8 cellular contexts compared by ENCODE assay signal in the genomic region with DNA sequence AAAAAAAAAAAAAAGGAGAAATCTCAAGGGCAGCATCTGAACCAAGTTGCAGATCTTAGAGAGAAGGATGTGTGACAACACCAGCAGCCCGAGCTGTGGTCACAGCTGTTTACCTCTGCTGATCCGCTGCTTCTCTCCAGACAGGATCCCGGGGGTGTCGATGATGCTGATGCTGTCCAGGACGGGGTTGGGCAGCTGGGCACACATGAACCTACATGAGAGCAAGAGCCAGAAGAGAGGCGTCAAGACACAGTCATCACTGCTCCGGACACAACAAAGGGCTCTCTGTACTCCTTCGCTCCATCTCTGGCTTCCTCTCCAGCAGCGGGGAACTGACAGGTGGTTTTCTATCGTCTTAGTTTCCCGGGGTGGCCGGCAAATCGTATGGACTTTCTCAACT. TPM values are rescaled to one million over a fixed set of nuclear protein-coding genes. Genes with fewer than 3 reads are reported as not detected.
DNase-seq lines count a peak whose midpoint lies in the region; ATAC-seq and TF ChIP-seq lines count a peak whose summit lies in the region.
"Had no signal": no experiment of that assay in that cellular context is flagged by ENCODE, and none has a peak within 500 bp of the region (broad histone marks: within the 10 kb centered on the region; RNA-seq: fewer than 3 reads in every experiment).

No MANE protein-coding gene starts in this region.

- H3K36me3 Mint-ChIP-seq in CD14-positive monocyte, result peaks cover 61 to 62% of the 10 kb centered on the region in 2 donors

- no peak overlapping the region for H3K27ac ChIP-seq in mesenchymal stem cell (ENCODE audit: low read length, poor library complexity, severe bottlenecking)

- H3K23ac ChIP-seq in mesenchymal stem cell (ENCODE audit: low read length in 2 of 2), result no peak overlapping the region

- no peaks in the 10 kb centered on the region for H3K79me1 ChIP-seq in mesenchymal stem cell (replicated peaks; ENCODE audit: low read length, poor library complexity, severe bottlenecking)

- H3K4ac ChIP-seq in mesenchymal stem cell (ENCODE audit: low read depth in 1 of 2, low read length in 2 of 2), result no peak overlapping the region

- no peak overlapping the region for H2BK15ac ChIP-seq in mesenchymal stem cell (ENCODE audit: low read depth, poor library complexity, severe bottlenecking)

- H4K8ac ChIP-seq in mesenchymal stem cell (ENCODE audit: low read length), result no peak overlapping the region

- no peak for TF ChIP-seq CTCF in CD14-positive monocyte (IDR thresholded peaks at IDR 0.05)

- 90% methylated on average over 13 of the region's 13 CpGs for WGBS in mesenchymal stem cell

- H3K4me1 ChIP-seq in mesenchymal stem cell (ENCODE audit: control insufficient read depth, insufficient read depth, low read depth, low read length), result peaks cover 61% of the 10 kb centered on the region

- H4K91ac ChIP-seq in mesenchymal stem cell (ENCODE audit: low read length), result no peak overlapping the region

- H3K4me1 Mint-ChIP-seq in CD14-positive monocyte, result peaks cover 80% of the 10 kb centered on the region

- no peak overlapping the region for H2AK5ac ChIP-seq in mesenchymal stem cell (ENCODE audit: low read length, severe bottlenecking)

- DNase-seq in CD14-positive monocyte (ENCODE audit: low spot score), result no peak
- DNase-seq in T-helper 9 cell, result peak; percentile 46
- DNase-seq in mesenchymal stem cell, result peak; percentile 68
- DNase-seq in HuH-7 (ENCODE audit: low spot score), result no peak
- DNase-seq: EL, H9 had no signal

- no peaks in the 10 kb centered on the region for H3K9me3 ChIP-seq in mesenchymal stem cell (ENCODE audit: control insufficient read depth, low read length)

- no peak overlapping the region for H3K4me2 ChIP-seq in mesenchymal stem cell (ENCODE audit: low read length, poor library complexity, severe bottlenecking)

- ATAC-seq in GM18870 (IDR thresholded peaks at IDR 0.05; ENCODE audit: unreplicated experiment), result no peak
- no peak for ATAC-seq in GM19324 (IDR thresholded peaks at IDR 0.05; ENCODE audit: low FRiP score, unreplicated experiment)

- H2AFZ ChIP-seq in mesenchymal stem cell (ENCODE audit: low read depth, low read length), result no peak overlapping the region

- no peak overlapping the region for H3K14ac ChIP-seq in mesenchymal stem cell (ENCODE audit: low read length in 2 of 2)

- peaks cover 0 to 9% (median 3%) of the 10 kb centered on the region in 3 donors for H3K27me3 Mint-ChIP-seq in CD14-positive monocyte (ENCODE audit: low read depth in 3 of 3)

- peak overlapping the region; percentile 43 to 100 for H3K4me3 Mint-ChIP-seq in CD14-positive monocyte
- H3K4me3 Mint-ChIP-seq: H9 had no signal

- H3K18ac ChIP-seq in mesenchymal stem cell (ENCODE audit: low read depth in 1 of 2, low read length in 2 of 2), result no peak overlapping the region

- H2BK12ac ChIP-seq in mesenchymal stem cell (ENCODE audit: low read length in 2 of 2), result no peak overlapping the region

- peaks cover 32 to 47% of the 10 kb centered on the region in 2 experiments for H3K36me3 ChIP-seq in mesenchymal stem cell (ENCODE audit: control insufficient read depth in 1 of 2, insufficient read depth in 2 of 2, low read depth in 1 of 2, low read length in 2 of 2)

- intact Hi-C loops in CD14-positive monocyte (cut with micrococcal nuclease), result no loop called here

- H2BK120ac ChIP-seq in mesenchymal stem cell (ENCODE audit: low read depth, low read length), result no peak overlapping the region

- H3K27me3 ChIP-seq in mesenchymal stem cell (ENCODE audit: control insufficient read depth in 1 of 2, insufficient read depth in 1 of 2, low read length in 2 of 2), result no peaks in the 10 kb centered on the region

- no peak overlapping the region for H3K4me3 ChIP-seq in mesenchymal stem cell (ENCODE audit: insufficient read depth in 1 of 2, low read depth in 1 of 2, low read length in 2 of 2)

- no peak overlapping the region for H2BK5ac ChIP-seq in mesenchymal stem cell (ENCODE audit: low read depth, low read length, poor library complexity, severe bottlenecking)

- H3K9ac ChIP-seq in mesenchymal stem cell (ENCODE audit: low read length), result no peak overlapping the region

- H3K27ac Mint-ChIP-seq in CD14-positive monocyte, result peak overlapping the region in 5 of 7 donors; percentile 20 to 76 (median 50)

- peaks cover 0 to 3% (median 0%) of the 10 kb centered on the region in 7 donors for H3K9me3 Mint-ChIP-seq in CD14-positive monocyte
- H3K9me3 Mint-ChIP-seq: H9 had no signal

RNA-seq across cellular contexts. Expression of gene EHD1, which starts 4.1 kb away (rescaled TPM):
- polyA plus RNA-seq in CD14-positive monocyte, result 10 to 100 TPM; 30.3 to 48.4 TPM
- 57.6 TPM for polyA plus RNA-seq in mesenchymal stem cell (2013, experiment 1 of 2)
- 57.2 TPM for polyA plus RNA-seq in mesenchymal stem cell (2013, experiment 2 of 2)

RNA-seq across cellular contexts. Expression of gene CDC42BPG, which starts 29.9 kb away (rescaled TPM):
- polyA plus RNA-seq in CD14-positive monocyte, result not detected
- 0.26 TPM for polyA plus RNA-seq in mesenchymal stem cell (2013, experiment 1 of 2)
- polyA plus RNA-seq in mesenchymal stem cell (2013, experiment 2 of 2), result 0.21 TPM

RNA-seq across cellular contexts. Expression of gene ATG2A, which starts 42.7 kb away (rescaled TPM):
- 1 to 10 TPM; 2.6 to 4.0 TPM for polyA plus RNA-seq in CD14-positive monocyte
- 6.2 TPM for polyA plus RNA-seq in mesenchymal stem cell (2013, experiment 1 of 2)
- polyA plus RNA-seq in mesenchymal stem cell (2013, experiment 2 of 2), result 6.0 TPM

RNA-seq across cellular contexts. Expression of gene PPP2R5B, which starts 50.2 kb away (rescaled TPM):
- polyA plus RNA-seq in CD14-positive monocyte, result 1 to 10 TPM; 9.0 to 9.4 TPM
- 16.6 TPM for polyA plus RNA-seq in mesenchymal stem cell (2013, experiment 1 of 2)
- polyA plus RNA-seq in mesenchymal stem cell (2013, experiment 2 of 2), result 15.1 TPM

Comparison
In these comparisons a context has a peak if more than half of its experiments do, and no peak if none do; other contexts are left out.
1. DNase-seq: peak in T-helper 9 cell (single experiment) and mesenchymal stem cell (single experiment); none in CD14-positive monocyte (single experiment) and HuH-7 (single experiment).